1 cellular context compared by ENCODE assay signal in the genomic region with DNA sequence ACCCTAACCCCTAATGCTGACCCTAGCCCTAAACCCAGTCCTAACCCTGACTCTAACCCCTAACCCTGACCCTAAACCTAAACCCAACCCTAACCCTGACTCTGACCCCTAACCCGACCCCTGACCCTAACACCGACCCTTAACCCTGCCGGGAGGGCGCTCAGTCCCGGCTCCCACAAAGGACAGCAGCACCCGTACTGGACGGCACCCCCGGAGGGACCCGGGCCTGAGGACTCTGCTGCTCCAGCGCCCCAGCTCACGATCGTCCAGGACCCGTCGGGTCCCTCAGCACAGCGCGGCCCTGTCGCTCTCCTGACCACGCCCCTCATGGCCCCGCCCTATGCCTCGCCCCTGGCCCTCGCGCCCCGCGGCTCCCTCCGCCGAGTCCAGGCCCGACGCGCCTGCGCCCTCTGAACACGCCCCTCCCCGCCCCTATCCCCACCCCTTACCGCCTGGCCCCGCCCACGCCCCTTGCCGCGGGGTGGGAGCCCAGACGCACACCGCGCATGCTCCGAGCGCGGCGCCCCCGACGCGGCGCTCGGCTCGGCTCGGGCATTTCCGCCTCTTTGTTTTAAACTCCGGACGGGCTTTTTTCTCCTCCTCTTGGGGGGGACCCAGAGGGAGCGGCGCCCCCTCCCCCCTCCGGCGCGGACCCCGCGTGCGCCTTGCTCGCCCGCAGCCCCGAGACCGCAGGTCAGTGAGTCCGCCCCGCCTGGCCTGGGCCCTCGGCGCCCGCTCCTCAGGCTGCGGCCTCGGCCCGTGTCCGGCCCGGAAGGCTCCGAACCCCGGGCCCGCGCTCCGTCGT.
TF ChIP-seq lines count a peak whose summit lies in the region.

A gene with protein sequence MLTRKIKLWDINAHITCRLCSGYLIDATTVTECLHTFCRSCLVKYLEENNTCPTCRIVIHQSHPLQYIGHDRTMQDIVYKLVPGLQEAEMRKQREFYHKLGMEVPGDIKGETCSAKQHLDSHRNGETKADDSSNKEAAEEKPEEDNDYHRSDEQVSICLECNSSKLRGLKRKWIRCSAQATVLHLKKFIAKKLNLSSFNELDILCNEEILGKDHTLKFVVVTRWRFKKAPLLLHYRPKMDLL (plus strand): TSS at position 555 of the 805 bp plus-strand sequence. CDS start 27,849 bp downstream, outside the sequence.

TF ChIP-seq in HepG2, 621 proteins besides CTCF, POLR2A, EP300 and RAD21 (continued from another document and continues in another):
- TF ChIP-seq ZNF337 (CRISPR knock-in tag; IDR thresholded peaks at IDR 0.05; ENCODE audit: borderline replicate concordance, low read depth) (no peak), ZNF670 (CRISPR knock-in tag; IDR thresholded peaks at IDR 0.05; ENCODE audit: borderline replicate concordance) (peak; percentile 29; the same call in 1 of the 2 replicates), ZMYM4 (CRISPR knock-in tag; IDR thresholded peaks at IDR 0.05) (0 out of 2 replicates have a peak, but pooled peaks have one; percentile 13), ZZZ3 (CRISPR knock-in tag; IDR thresholded peaks at IDR 0.05; ENCODE audit: borderline replicate concordance) (no peak), CAMTA2 (CRISPR knock-in tag; IDR thresholded peaks at IDR 0.05; ENCODE audit: borderline replicate concordance) (no peak), JUNB (CRISPR knock-in tag; IDR thresholded peaks at IDR 0.05; ENCODE audit: borderline replicate concordance) (no peak), MED8 (CRISPR knock-in tag; IDR thresholded peaks at IDR 0.05; ENCODE audit: insufficient replicate concordance) (no peak), HMG20B (CRISPR knock-in tag; conservative IDR thresholded peaks at IDR 0.05) (no peak), ZNF136 (CRISPR knock-in tag; IDR thresholded peaks at IDR 0.05; ENCODE audit: low read depth) (no peak), PHF20 (CRISPR knock-in tag; IDR thresholded peaks at IDR 0.05) (peak; percentile 33; the same call in 1 of the 2 replicates), IKZF4 (CRISPR knock-in tag; IDR thresholded peaks at IDR 0.05; ENCODE audit: borderline replicate concordance, low read depth, not compliant biosample characterization) (no peak), HCFC1 (IDR thresholded peaks at IDR 0.05; ENCODE audit: low read depth, low read length) (no peak), ZNF263 (CRISPR knock-in tag; IDR thresholded peaks at IDR 0.05) (no peak), ETV6 (CRISPR knock-in tag; conservative IDR thresholded peaks at IDR 0.05) (no peak), ZNF101 (CRISPR knock-in tag; IDR thresholded peaks at IDR 0.05; ENCODE audit: borderline replicate concordance, low read depth) (no peak), ZNF749 (CRISPR knock-in tag; IDR thresholded peaks at IDR 0.05; ENCODE audit: borderline replicate concordance) (no peak), ZFP36 (IDR thresholded peaks at IDR 0.05; ENCODE audit: borderline replicate concordance, low read depth, low read length, partially characterized antibody) (no peak), ZSCAN29 (CRISPR knock-in tag; conservative IDR thresholded peaks at IDR 0.05) (no peak), ZNF775 (CRISPR knock-in tag; IDR thresholded peaks at IDR 0.05; ENCODE audit: borderline replicate concordance) (no peak), RCOR2 (CRISPR knock-in tag; IDR thresholded peaks at IDR 0.05) (no peak), SOX5 (CRISPR knock-in tag; IDR thresholded peaks at IDR 0.05; ENCODE audit: borderline replicate concordance) (no peak), MYC (CRISPR knock-in tag; IDR thresholded peaks at IDR 0.05; ENCODE audit: borderline replicate concordance) (peak; percentile 45), ZNF766 (CRISPR knock-in tag; IDR thresholded peaks at IDR 0.05; ENCODE audit: borderline replicate concordance) (no peak), PAF1 (CRISPR knock-in tag; IDR thresholded peaks at IDR 0.05) (no peak), RORA (CRISPR knock-in tag; IDR thresholded peaks at IDR 0.05) (no peak), ZNF570 (CRISPR knock-in tag; IDR thresholded peaks at IDR 0.05; ENCODE audit: borderline replicate concordance) (no peak), KMT2B (CRISPR knock-in tag; IDR thresholded peaks at IDR 0.05) (no peak), MBNL3 (CRISPR knock-in tag; conservative IDR thresholded peaks at IDR 0.05) (no peak), ZNF768 (CRISPR knock-in tag; IDR thresholded peaks at IDR 0.05) (no peak), ZNF33A (CRISPR knock-in tag; IDR thresholded peaks at IDR 0.05; ENCODE audit: borderline replicate concordance) (no peak), MAFF (IDR thresholded peaks at IDR 0.05; ENCODE audit: low read depth, low read length) (no peak), RFX1 (IDR thresholded peaks at IDR 0.05) (no peak), ZNF3 (CRISPR knock-in tag; IDR thresholded peaks at IDR 0.05) (no peak), ZC3H13 (CRISPR knock-in tag; IDR thresholded peaks at IDR 0.05) (no peak), ZFAT (CRISPR knock-in tag; conservative IDR thresholded peaks at IDR 0.05) (no peak), XRCC5 (optimal IDR thresholded peaks at IDR 0.05; ENCODE audit: low read length) (no peak), SYNCRIP (IDR thresholded peaks at IDR 0.05; ENCODE audit: insufficient read depth, low read depth, low read length) (no peak)
- TF ChIP-seq, protein P1, sequence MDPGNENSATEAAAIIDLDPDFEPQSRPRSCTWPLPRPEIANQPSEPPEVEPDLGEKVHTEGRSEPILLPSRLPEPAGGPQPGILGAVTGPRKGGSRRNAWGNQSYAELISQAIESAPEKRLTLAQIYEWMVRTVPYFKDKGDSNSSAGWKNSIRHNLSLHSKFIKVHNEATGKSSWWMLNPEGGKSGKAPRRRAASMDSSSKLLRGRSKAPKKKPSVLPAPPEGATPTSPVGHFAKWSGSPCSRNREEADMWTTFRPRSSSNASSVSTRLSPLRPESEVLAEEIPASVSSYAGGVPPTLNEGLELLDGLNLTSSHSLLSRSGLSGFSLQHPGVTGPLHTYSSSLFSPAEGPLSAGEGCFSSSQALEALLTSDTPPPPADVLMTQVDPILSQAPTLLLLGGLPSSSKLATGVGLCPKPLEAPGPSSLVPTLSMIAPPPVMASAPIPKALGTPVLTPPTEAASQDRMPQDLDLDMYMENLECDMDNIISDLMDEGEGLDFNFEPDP (CRISPR knock-in tag; conservative IDR thresholded peaks at IDR 0.05): no peak
- TF ChIP-seq, protein P2, sequence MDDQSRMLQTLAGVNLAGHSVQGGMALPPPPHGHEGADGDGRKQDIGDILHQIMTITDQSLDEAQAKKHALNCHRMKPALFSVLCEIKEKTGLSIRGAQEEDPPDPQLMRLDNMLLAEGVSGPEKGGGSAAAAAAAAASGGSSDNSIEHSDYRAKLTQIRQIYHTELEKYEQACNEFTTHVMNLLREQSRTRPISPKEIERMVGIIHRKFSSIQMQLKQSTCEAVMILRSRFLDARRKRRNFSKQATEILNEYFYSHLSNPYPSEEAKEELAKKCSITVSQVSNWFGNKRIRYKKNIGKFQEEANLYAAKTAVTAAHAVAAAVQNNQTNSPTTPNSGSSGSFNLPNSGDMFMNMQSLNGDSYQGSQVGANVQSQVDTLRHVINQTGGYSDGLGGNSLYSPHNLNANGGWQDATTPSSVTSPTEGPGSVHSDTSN (CRISPR knock-in tag; IDR thresholded peaks at IDR 0.05; ENCODE audit: borderline replicate concordance): no peak
- TF ChIP-seq, protein P3, sequence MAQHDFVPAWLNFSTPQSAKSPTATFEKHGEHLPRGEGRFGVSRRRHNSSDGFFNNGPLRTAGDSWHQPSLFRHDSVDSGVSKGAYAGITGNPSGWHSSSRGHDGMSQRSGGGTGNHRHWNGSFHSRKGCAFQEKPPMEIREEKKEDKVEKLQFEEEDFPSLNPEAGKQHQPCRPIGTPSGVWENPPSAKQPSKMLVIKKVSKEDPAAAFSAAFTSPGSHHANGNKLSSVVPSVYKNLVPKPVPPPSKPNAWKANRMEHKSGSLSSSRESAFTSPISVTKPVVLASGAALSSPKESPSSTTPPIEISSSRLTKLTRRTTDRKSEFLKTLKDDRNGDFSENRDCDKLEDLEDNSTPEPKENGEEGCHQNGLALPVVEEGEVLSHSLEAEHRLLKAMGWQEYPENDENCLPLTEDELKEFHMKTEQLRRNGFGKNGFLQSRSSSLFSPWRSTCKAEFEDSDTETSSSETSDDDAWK (CRISPR knock-in tag; IDR thresholded peaks at IDR 0.05): no peak
- TF ChIP-seq, protein P4, sequence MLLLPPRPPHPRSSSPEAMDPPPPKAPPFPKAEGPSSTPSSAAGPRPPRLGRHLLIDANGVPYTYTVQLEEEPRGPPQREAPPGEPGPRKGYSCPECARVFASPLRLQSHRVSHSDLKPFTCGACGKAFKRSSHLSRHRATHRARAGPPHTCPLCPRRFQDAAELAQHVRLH (CRISPR knock-in tag; IDR thresholded peaks at IDR 0.05; ENCODE audit: borderline replicate concordance, low read depth): no peak
- TF ChIP-seq, protein P5, sequence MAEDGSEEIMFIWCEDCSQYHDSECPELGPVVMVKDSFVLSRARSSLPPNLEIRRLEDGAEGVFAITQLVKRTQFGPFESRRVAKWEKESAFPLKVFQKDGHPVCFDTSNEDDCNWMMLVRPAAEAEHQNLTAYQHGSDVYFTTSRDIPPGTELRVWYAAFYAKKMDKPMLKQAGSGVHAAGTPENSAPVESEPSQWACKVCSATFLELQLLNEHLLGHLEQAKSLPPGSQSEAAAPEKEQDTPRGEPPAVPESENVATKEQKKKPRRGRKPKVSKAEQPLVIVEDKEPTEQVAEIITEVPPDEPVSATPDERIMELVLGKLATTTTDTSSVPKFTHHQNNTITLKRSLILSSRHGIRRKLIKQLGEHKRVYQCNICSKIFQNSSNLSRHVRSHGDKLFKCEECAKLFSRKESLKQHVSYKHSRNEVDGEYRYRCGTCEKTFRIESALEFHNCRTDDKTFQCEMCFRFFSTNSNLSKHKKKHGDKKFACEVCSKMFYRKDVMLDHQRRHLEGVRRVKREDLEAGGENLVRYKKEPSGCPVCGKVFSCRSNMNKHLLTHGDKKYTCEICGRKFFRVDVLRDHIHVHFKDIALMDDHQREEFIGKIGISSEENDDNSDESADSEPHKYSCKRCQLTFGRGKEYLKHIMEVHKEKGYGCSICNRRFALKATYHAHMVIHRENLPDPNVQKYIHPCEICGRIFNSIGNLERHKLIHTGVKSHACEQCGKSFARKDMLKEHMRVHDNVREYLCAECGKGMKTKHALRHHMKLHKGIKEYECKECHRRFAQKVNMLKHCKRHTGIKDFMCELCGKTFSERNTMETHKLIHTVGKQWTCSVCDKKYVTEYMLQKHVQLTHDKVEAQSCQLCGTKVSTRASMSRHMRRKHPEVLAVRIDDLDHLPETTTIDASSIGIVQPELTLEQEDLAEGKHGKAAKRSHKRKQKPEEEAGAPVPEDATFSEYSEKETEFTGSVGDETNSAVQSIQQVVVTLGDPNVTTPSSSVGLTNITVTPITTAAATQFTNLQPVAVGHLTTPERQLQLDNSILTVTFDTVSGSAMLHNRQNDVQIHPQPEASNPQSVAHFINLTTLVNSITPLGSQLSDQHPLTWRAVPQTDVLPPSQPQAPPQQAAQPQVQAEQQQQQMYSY (CRISPR knock-in tag; IDR thresholded peaks at IDR 0.05): no peak
- TF ChIP-seq, protein P6, sequence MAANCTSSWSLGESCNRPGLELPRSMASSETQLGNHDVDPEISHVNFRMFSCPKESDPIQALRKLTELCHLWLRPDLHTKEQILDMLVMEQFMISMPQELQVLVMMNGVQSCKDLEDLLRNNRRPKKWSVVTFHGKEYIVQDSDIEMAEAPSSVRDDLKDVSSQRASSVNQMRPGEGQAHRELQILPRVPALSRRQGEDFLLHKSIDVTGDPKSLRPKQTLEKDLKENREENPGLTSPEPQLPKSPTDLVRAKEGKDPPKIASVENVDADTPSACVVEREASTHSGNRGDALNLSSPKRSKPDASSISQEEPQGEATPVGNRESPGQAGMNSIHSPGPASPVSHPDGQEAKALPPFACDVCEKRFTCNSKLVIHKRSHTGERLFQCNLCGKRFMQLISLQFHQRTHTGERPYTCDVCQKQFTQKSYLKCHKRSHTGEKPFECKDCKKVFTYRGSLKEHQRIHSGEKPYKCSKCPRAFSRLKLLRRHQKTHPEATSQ (CRISPR knock-in tag; IDR thresholded peaks at IDR 0.05; ENCODE audit: borderline replicate concordance): no peak
- TF ChIP-seq, protein P7, sequence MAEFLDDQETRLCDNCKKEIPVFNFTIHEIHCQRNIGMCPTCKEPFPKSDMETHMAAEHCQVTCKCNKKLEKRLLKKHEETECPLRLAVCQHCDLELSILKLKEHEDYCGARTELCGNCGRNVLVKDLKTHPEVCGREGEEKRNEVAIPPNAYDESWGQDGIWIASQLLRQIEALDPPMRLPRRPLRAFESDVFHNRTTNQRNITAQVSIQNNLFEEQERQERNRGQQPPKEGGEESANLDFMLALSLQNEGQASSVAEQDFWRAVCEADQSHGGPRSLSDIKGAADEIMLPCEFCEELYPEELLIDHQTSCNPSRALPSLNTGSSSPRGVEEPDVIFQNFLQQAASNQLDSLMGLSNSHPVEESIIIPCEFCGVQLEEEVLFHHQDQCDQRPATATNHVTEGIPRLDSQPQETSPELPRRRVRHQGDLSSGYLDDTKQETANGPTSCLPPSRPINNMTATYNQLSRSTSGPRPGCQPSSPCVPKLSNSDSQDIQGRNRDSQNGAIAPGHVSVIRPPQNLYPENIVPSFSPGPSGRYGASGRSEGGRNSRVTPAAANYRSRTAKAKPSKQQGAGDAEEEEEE (CRISPR knock-in tag; IDR thresholded peaks at IDR 0.05; ENCODE audit: borderline replicate concordance): no peak
- TF ChIP-seq, protein P8, sequence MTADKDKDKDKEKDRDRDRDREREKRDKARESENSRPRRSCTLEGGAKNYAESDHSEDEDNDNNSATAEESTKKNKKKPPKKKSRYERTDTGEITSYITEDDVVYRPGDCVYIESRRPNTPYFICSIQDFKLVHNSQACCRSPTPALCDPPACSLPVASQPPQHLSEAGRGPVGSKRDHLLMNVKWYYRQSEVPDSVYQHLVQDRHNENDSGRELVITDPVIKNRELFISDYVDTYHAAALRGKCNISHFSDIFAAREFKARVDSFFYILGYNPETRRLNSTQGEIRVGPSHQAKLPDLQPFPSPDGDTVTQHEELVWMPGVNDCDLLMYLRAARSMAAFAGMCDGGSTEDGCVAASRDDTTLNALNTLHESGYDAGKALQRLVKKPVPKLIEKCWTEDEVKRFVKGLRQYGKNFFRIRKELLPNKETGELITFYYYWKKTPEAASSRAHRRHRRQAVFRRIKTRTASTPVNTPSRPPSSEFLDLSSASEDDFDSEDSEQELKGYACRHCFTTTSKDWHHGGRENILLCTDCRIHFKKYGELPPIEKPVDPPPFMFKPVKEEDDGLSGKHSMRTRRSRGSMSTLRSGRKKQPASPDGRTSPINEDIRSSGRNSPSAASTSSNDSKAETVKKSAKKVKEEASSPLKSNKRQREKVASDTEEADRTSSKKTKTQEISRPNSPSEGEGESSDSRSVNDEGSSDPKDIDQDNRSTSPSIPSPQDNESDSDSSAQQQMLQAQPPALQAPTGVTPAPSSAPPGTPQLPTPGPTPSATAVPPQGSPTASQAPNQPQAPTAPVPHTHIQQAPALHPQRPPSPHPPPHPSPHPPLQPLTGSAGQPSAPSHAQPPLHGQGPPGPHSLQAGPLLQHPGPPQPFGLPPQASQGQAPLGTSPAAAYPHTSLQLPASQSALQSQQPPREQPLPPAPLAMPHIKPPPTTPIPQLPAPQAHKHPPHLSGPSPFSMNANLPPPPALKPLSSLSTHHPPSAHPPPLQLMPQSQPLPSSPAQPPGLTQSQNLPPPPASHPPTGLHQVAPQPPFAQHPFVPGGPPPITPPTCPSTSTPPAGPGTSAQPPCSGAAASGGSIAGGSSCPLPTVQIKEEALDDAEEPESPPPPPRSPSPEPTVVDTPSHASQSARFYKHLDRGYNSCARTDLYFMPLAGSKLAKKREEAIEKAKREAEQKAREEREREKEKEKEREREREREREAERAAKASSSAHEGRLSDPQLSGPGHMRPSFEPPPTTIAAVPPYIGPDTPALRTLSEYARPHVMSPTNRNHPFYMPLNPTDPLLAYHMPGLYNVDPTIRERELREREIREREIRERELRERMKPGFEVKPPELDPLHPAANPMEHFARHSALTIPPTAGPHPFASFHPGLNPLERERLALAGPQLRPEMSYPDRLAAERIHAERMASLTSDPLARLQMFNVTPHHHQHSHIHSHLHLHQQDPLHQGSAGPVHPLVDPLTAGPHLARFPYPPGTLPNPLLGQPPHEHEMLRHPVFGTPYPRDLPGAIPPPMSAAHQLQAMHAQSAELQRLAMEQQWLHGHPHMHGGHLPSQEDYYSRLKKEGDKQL (CRISPR knock-in tag; IDR thresholded peaks at IDR 0.05; ENCODE audit: low read depth): no peak
